Comparison of ENCODE assay signal across 9 cellular contexts in genomic region chr1:165257969-165258459, GRCh38.
DNase-seq lines count a peak whose midpoint lies in the region; ATAC-seq, FAIRE-seq and TF ChIP-seq lines count a peak whose summit lies in the region.
"Had no signal": no experiment of that assay in that cellular context is flagged by ENCODE, and none has a peak within 500 bp of the region (broad histone marks: within the 10 kb centered on the region; RNA-seq: fewer than 3 reads in every experiment).

No MANE protein-coding gene starts in this region.

- H3K27ac ChIP-seq in C4-2B (no peak overlapping the region), small intestine (ENCODE audit: low read depth in 1 of 2, low read length in 1 of 2) (no peak overlapping the region)
- H3K27ac ChIP-seq: ovary had no signal

- peak; percentile 92 for TF ChIP-seq CTCF in C4-2B (conservative IDR thresholded peaks at IDR 0.05)

- FAIRE-seq in small intestine (lab: Jason Lieb, UNC), result no peak

- intact Hi-C loops in left ventricle myocardium superior (cut with micrococcal nuclease), result no loop called here

- no peak overlapping the region for H3K27ac Mint-ChIP-seq in activated naive CD4-positive, alpha-beta T cell treated with anti-CD3 and anti-CD28 coated beads, Interleukin-2, amount 50 U/mL, for 72 hours

- peaks cover 0 to 2% of the 10 kb centered on the region in 2 donors for H3K27me3 ChIP-seq in small intestine (ENCODE audit: control insufficient read depth in 2 of 2, insufficient read depth in 2 of 2, low read length in 2 of 2)
- H3K27me3 ChIP-seq: ovary had no signal

- no peaks in the 10 kb centered on the region for H3K36me3 ChIP-seq in small intestine (ENCODE audit: control insufficient read depth in 2 of 2, insufficient read depth in 2 of 2, low read length in 2 of 2)
- H3K36me3 ChIP-seq: ovary had no signal

- H3K4me3 ChIP-seq in small intestine (ENCODE audit: low read depth in 1 of 2, low read length in 2 of 2), result no peak overlapping the region
- H3K4me3 ChIP-seq: ovary had no signal

- peaks cover 0 to 4% of the 10 kb centered on the region in 2 donors for H3K9me3 Mint-ChIP-seq in activated naive CD4-positive, alpha-beta T cell treated with anti-CD3 and anti-CD28 coated beads, Interleukin-2, amount 50 U/mL, for 72 hours

- 28 to 39% (median 34%) methylated on average over 3 of the region's 3 CpGs for WGBS in small intestine, 3 donors

- no peaks in the 10 kb centered on the region for H3K36me3 Mint-ChIP-seq in activated naive CD4-positive, alpha-beta T cell treated with anti-CD3 and anti-CD28 coated beads, Interleukin-2, amount 50 U/mL, for 72 hours

- no peaks in the 10 kb centered on the region for H3K9me3 ChIP-seq in small intestine (ENCODE audit: control insufficient read depth, low read depth)
- H3K9me3 ChIP-seq: ovary had no signal

- peak; percentile 16 for DNase-seq in HPDE6-E6E7 (ENCODE audit: extremely low spot score)
- DNase-seq in NCI-H69 (lab: John Stamatoyannopoulos, UW), result peak; percentile 97
- DNase-seq in activated naive CD4-positive, alpha-beta T cell treated with anti-CD3 and anti-CD28 coated beads, Interleukin-2, amount 50 U/mL, for 72 hours (ENCODE audit: low spot score in 2 of 2), result peak in 1 of 2 donors; percentile 63
- peak; percentile 48 for DNase-seq in left ventricle myocardium superior
- DNase-seq in small intestine, result peak; percentile 75

- H3K4me1 ChIP-seq in small intestine (ENCODE audit: control insufficient read depth in 2 of 2, insufficient read depth in 1 of 2, low read depth in 1 of 2, low read length in 1 of 2), result no peaks in the 10 kb centered on the region

- ATAC-seq in GM19023 (IDR thresholded peaks at IDR 0.05; ENCODE audit: unreplicated experiment) (peak; percentile 74), left ventricle myocardium superior (peak; percentile 77), GM21360 (IDR thresholded peaks at IDR 0.05; ENCODE audit: unreplicated experiment) (no peak)
- peak; percentile 44 to 47 for ATAC-seq in activated naive CD4-positive, alpha-beta T cell treated with anti-CD3 and anti-CD28 coated beads, Interleukin-2, amount 50 U/mL, for 72 hours
